Comparison of ENCODE assay signal across 8 cellular contexts in genomic region chr5:177404641-177405134, GRCh38. TPM values are rescaled to one million over a fixed set of nuclear protein-coding genes. Genes with fewer than 3 reads are reported as not detected.
DNase-seq lines count a peak whose midpoint lies in the region; ATAC-seq, FAIRE-seq and TF ChIP-seq lines count a peak whose summit lies in the region.

No MANE protein-coding gene starts in this region.

- no TSS peak for BruUV-seq in Caco-2 (replicated peaks; lab: Mats Ljungman, UMichigan)

- H3K27me3 ChIP-seq in Caco-2 (replicated peaks; ENCODE audit: control insufficient read depth, insufficient read depth, low read length) = no peaks in the 10 kb centered on the region
- peaks cover 0 to 7% (median 0%) of the 10 kb centered on the region in 4 donors for H3K27me3 ChIP-seq in pancreas
- no peaks in the 10 kb centered on the region for H3K27me3 ChIP-seq in small intestine (ENCODE audit: control insufficient read depth in 2 of 2, insufficient read depth in 2 of 2, low read length in 2 of 2)

- H3K27ac ChIP-seq in pancreas = no peak overlapping the region
- peak overlapping the region in 1 of 2 donors; percentile 15 for H3K27ac ChIP-seq in small intestine (ENCODE audit: low read depth in 1 of 2, low read length in 1 of 2)

- ATAC-seq in effector memory CD8-positive, alpha-beta T cell (replicated peaks) = no peak
- ATAC-seq in pancreas = no peak

- no peaks in the 10 kb centered on the region for H3K9me3 ChIP-seq in Caco-2
- H3K9me3 ChIP-seq in pancreas = no peaks in the 10 kb centered on the region
- no peaks in the 10 kb centered on the region for H3K9me3 ChIP-seq in small intestine (ENCODE audit: control insufficient read depth, low read depth)

- H3K9me3 Mint-ChIP-seq in Caco-2 (ENCODE audit: unreplicated experiment) = no peaks in the 10 kb centered on the region
- H3K9me3 Mint-ChIP-seq in effector memory CD8-positive, alpha-beta T cell = no peaks in the 10 kb centered on the region

- H3K4me3 ChIP-seq in Caco-2 (ENCODE audit: low read depth, low read length) (peak overlapping the region; percentile 88), pancreas (peak overlapping the region; percentile 17 to 70 (median 56)), small intestine (ENCODE audit: low read depth in 1 of 2, low read length in 2 of 2) (peak overlapping the region in 1 of 2 donors; percentile 73)

- no peak for FAIRE-seq in pancreas (lab: Jason Lieb, UNC)
- FAIRE-seq in small intestine (lab: Jason Lieb, UNC) = no peak

- H3K27me3 Mint-ChIP-seq in Caco-2 (ENCODE audit: insufficient read depth, unreplicated experiment) = no peaks in the 10 kb centered on the region
- H3K27me3 Mint-ChIP-seq in effector memory CD8-positive, alpha-beta T cell = no peaks in the 10 kb centered on the region

- peaks cover 6% of the 10 kb centered on the region for H3K4me1 Mint-ChIP-seq in Caco-2 (ENCODE audit: low read depth, unreplicated experiment)
- peaks cover 40 to 43% of the 10 kb centered on the region in 2 donors for H3K4me1 Mint-ChIP-seq in effector memory CD8-positive, alpha-beta T cell (ENCODE audit: low read depth in 2 of 2)

- TF ChIP-seq CTCF in Caco-2 (IDR thresholded peaks at IDR 0.05; ENCODE audit: insufficient read depth in 1 of 2, low read depth in 1 of 2, low read length in 1 of 2, severe bottlenecking in 1 of 2, unreplicated experiment in 1 of 2) (no peak), pancreas (IDR thresholded peaks at IDR 0.05) (no peak), GM13977 (IDR thresholded peaks at IDR 0.05; ENCODE audit: extremely low read depth, insufficient read depth, missing control alignments) (no peak)

- intact Hi-C loops in Caco-2 (cut with micrococcal nuclease; ENCODE audit: unreplicated experiment) = loop anchor here (1.0 to 2.0 kb wide), 5 partner anchors 22 to 97 kb away; partner anchors contain the start of genes GRK6 and PRR7
- intact Hi-C loops in pancreas (cut with DNase I) = loop anchor here in 1 of 3 donors (5.0 kb wide), 1 partner anchor 48 kb away; no protein-coding TSS in a partner anchor

- peak overlapping the region; percentile 93 for H3K4me3 Mint-ChIP-seq in Caco-2 (ENCODE audit: unreplicated experiment)
- H3K4me3 Mint-ChIP-seq in effector memory CD8-positive, alpha-beta T cell = peak overlapping the region; percentile 85 to 87

- H3K36me3 Mint-ChIP-seq in Caco-2 (ENCODE audit: insufficient read depth, unreplicated experiment) = peaks cover 9% of the 10 kb centered on the region
- peaks cover 6% of the 10 kb centered on the region for H3K36me3 Mint-ChIP-seq in effector memory CD8-positive, alpha-beta T cell (ENCODE audit: insufficient read depth)

- in situ Hi-C loops in GM13977 (cut with MboI; ENCODE audit: low pct_unique_long_range_greater_than_20kb, low sequenced_read_pairs, unreplicated experiment) = loop anchor here (10.0 kb wide), 1 partner anchor 50 kb away; no protein-coding TSS in a partner anchor

- H3K27ac Mint-ChIP-seq in Caco-2 (ENCODE audit: unreplicated experiment) = peak overlapping the region; percentile 59
- H3K27ac Mint-ChIP-seq in effector memory CD8-positive, alpha-beta T cell = peak overlapping the region; percentile 41 to 66

- H3K36me3 ChIP-seq in Caco-2 (ENCODE audit: control insufficient read depth, insufficient read depth, low read length) (no peaks in the 10 kb centered on the region), pancreas (no peaks in the 10 kb centered on the region), small intestine (ENCODE audit: control insufficient read depth in 2 of 2, insufficient read depth in 2 of 2, low read length in 2 of 2) (no peaks in the 10 kb centered on the region)

- H3K4me1 ChIP-seq in Caco-2 = peaks cover 6% of the 10 kb centered on the region
- peaks cover 4 to 14% (median 8%) of the 10 kb centered on the region in 3 donors for H3K4me1 ChIP-seq in pancreas
- H3K4me1 ChIP-seq in small intestine (ENCODE audit: control insufficient read depth in 2 of 2, insufficient read depth in 1 of 2, low read depth in 1 of 2, low read length in 1 of 2) = peaks cover 0 to 2% of the 10 kb centered on the region in 2 donors

- DNase-seq in Caco-2 = no peak
- peak; percentile 16 to 76 for DNase-seq in NCI-H446 (lab: John Stamatoyannopoulos, UW)
- DNase-seq in effector memory CD8-positive, alpha-beta T cell = no peak
- DNase-seq in pancreas = peak in 3 of 6 donors; percentile 38 to 75 (median 61)
- no peak for DNase-seq in stimulated activated CD4-positive, alpha-beta T cell treated with anti-CD3 and anti-CD28 coated beads, Interleukin-2, amount 100 ng/mL, for 48 hours
- DNase-seq in GM13977 (ENCODE audit: low spot score) = no peak
- DNase-seq in small intestine = no peak
- DNase-seq in A172 (ENCODE audit: low spot score) = no peak

- 29 to 44% methylated on average over 9 to 15 of the region's 15 CpGs for WGBS in pancreas, 2 donors
- WGBS in small intestine, 3 donors = 30 to 42% (median 40%) methylated on average over 13 to 15 of the region's 15 CpGs

- CTCF ChIA-PET in Caco-2 (lab: Charles Lee) = interaction anchor here (0.5 to 5.1 kb wide), 24 partner anchors 10 to 203 kb away, joined by 3 to 148 read pairs (median 9); partner anchors contain the start of genes DBN1, GRK6, PDLIM7 and PRR7

- POLR2A ChIA-PET in Caco-2 (lab: Charles Lee) = interaction anchor here (0.5 to 3.6 kb wide), 7 partner anchors 15 to 144 kb away, joined by 3 to 32 read pairs (median 4); partner anchors contain the start of gene GRK6

RNA-seq across cellular contexts. Expression of gene PFN3, which starts 4.2 kb away (rescaled TPM):
- total RNA-seq in Caco-2 (2022) = not detected in 2 replicates
- not detected for total RNA-seq in pancreas
- not detected for polyA plus RNA-seq in pancreas
- not detected for polyA plus RNA-seq in small intestine
- not detected in 2 replicates for total RNA-seq in A172 (2014; rRNA removed; shearing (Covaris generic))

RNA-seq across cellular contexts. Expression of gene F12, which starts 4.7 kb away (rescaled TPM):
- total RNA-seq in Caco-2 (2022) (13.3 and 14.0 TPM in 2 replicates), pancreas (1 to 10 TPM in 5 of 6 donors, under 1 TPM in 1; 0.83 to 2.6 (median 1.8) TPM)
- polyA plus RNA-seq in pancreas (1 to 10 TPM; 1.1 to 2.2 TPM), small intestine (10 to 100 TPM; 17.0 to 22.4 (median 20.3) TPM)
- 5.6 and 11.3 TPM in 2 replicates for total RNA-seq in A172 (2014; rRNA removed; shearing (Covaris generic))

RNA-seq across cellular contexts. Expression of gene SLC34A1, which starts 20.5 kb away (rescaled TPM):
- not detected in 2 replicates for total RNA-seq in Caco-2 (2022)
- not detected for total RNA-seq in pancreas
- polyA plus RNA-seq in pancreas = not detected
- polyA plus RNA-seq in small intestine = under 1 TPM in 1 of 3 donors, not detected in 2; 0.01 TPM
- total RNA-seq in A172 (2014; rRNA removed; shearing (Covaris generic)) = 0.05 TPM in 1 of 2 replicates, not detected in the other

RNA-seq across cellular contexts. Expression of gene GRK6, which starts 21.8 kb away (rescaled TPM):
- total RNA-seq in Caco-2 (2022) = 64.4 and 71.9 TPM in 2 replicates
- 10 to 100 TPM; 10.6 to 14.5 (median 12.3) TPM for total RNA-seq in pancreas
- polyA plus RNA-seq in pancreas = 1 to 10 TPM; 7.2 to 7.6 TPM
- polyA plus RNA-seq in small intestine = 10 to 100 TPM; 20.4 to 29.5 (median 28.5) TPM
- total RNA-seq in A172 (2014; rRNA removed; shearing (Covaris generic)) = 59.3 and 67.6 TPM in 2 replicates

RNA-seq across cellular contexts. Expression of gene PRR7, which starts 41.9 kb away (rescaled TPM):
- total RNA-seq in Caco-2 (2022) = 4.7 and 5.7 TPM in 2 replicates
- 1 to 10 TPM; 1.7 to 3.5 (median 2.5) TPM for total RNA-seq in pancreas
- 1 to 10 TPM; 2.8 to 3.2 TPM for polyA plus RNA-seq in pancreas
- polyA plus RNA-seq in small intestine = 1 to 10 TPM; 1.1 to 3.7 (median 3.0) TPM
- 58.8 and 72.4 TPM in 2 replicates for total RNA-seq in A172 (2014; rRNA removed; shearing (Covaris generic))

Comparison
In these comparisons a context has a peak if more than half of its experiments do, and no peak if none do; other contexts are left out.
1. DNase-seq: peak in NCI-H446 (2 of 2); none in Caco-2 (0 of 2), effector memory CD8-positive, alpha-beta T cell (0 of 3), stimulated activated CD4-positive, alpha-beta T cell treated with anti-CD3 and anti-CD28 coated beads, Interleukin-2, amount 100 ng/mL, for 48 hours (0 of 2), GM13977 (single experiment), small intestine (single experiment) and A172 (single experiment).